24 cellular contexts compared by ENCODE assay signal in genomic region chr10:111175786-111176185, GRCh38.
"Had no signal": no experiment of that assay in that cellular context is flagged by ENCODE, and none has a peak within 500 bp of the region (broad histone marks: within the 10 kb centered on the region; RNA-seq: fewer than 3 reads in every experiment).

No MANE protein-coding gene starts in this region.

- H3K27ac Mint-ChIP-seq: activated naive CD8-positive, alpha-beta T cell; activated T-helper 1 cell treated with anti-CD3 and anti-CD28 coated beads, Interleukin-12 subunit alpha, Interleukin-12 subunit beta, Interleukin-2, Interleukin-4 antibody, amounts not matched to agents 30 ng/mL and 10 ng/mL and 1 ng/mL, durations not matched to agents 14 hours and 24 hours and 36 hours; effector memory CD8-positive, alpha-beta T cell; mesothelial cell of epicardium; progenitor cell of endocrine pancreas; stimulated activated naive CD8-positive, alpha-beta T cell treated with anti-CD3 and anti-CD28 coated beads, Interleukin-15, amount 100 ng/mL, for 72 hours had no signal

- H3K27ac ChIP-seq: suprapubic skin, transverse colon, vagina, WERI-Rb-1 had no signal

- H3K4me1 Mint-ChIP-seq: mesothelial cell of epicardium, neural crest cell had no signal

- DNase-seq: activated CD4-positive, alpha-beta T cell treated with anti-CD3 and anti-CD28 coated beads for 1 hour; activated CD4-positive, alpha-beta T cell treated with anti-CD3 and anti-CD28 coated beads, Interleukin-2, amount 50 U/mL, for 4 hours; activated gamma-delta T cell treated with Interleukin-2 at 50 U/mL for 16 hours; activated T-cell treated with anti-CD3 and anti-CD28 coated beads for 4 hours; effector memory CD8-positive, alpha-beta T cell; foreskin fibroblast; hippocampal formation; islet precursor cell; right cardiac atrium; small intestine; stimulated activated CD4-positive, alpha-beta T cell treated with anti-CD3 and anti-CD28 coated beads, Interleukin-15, amount 100 ng/mL, for 24 hours; stimulated activated CD4-positive, alpha-beta T cell treated with anti-CD3 and anti-CD28 coated beads, Interleukin-2, amount 100 ng/mL, for 48 hours; stimulated activated naive CD8-positive, alpha-beta T cell treated with anti-CD3 and anti-CD28 coated beads, Interleukin-15, amount 100 ng/mL, for 72 hours; T1000; transverse colon; WERI-Rb-1 had no signal

- H3K36me3 ChIP-seq: suprapubic skin, transverse colon, vagina, WERI-Rb-1 had no signal

- H3K27me3 ChIP-seq: suprapubic skin, transverse colon, vagina had no signal

- ATAC-seq: effector memory CD8-positive, alpha-beta T cell; right cardiac atrium; stimulated activated naive CD8-positive, alpha-beta T cell treated with anti-CD3 and anti-CD28 coated beads, Interleukin-15, amount 100 ng/mL, for 72 hours had no signal

- H3K4me3 ChIP-seq: lung, suprapubic skin, transverse colon, vagina had no signal

- H3K4me3 Mint-ChIP-seq: activated naive CD8-positive, alpha-beta T cell; activated T-helper 1 cell treated with anti-CD3 and anti-CD28 coated beads, Interleukin-12 subunit alpha, Interleukin-12 subunit beta, Interleukin-2, Interleukin-4 antibody, amounts not matched to agents 30 ng/mL and 10 ng/mL and 1 ng/mL, durations not matched to agents 14 hours and 24 hours and 36 hours; effector memory CD8-positive, alpha-beta T cell; mesothelial cell of epicardium; neural crest cell; stimulated activated naive CD8-positive, alpha-beta T cell treated with anti-CD3 and anti-CD28 coated beads, Interleukin-15, amount 100 ng/mL, for 72 hours had no signal

- H3K9me3 ChIP-seq: suprapubic skin, transverse colon, vagina had no signal

- H3K9me3 Mint-ChIP-seq: activated T-helper 1 cell treated with anti-CD3 and anti-CD28 coated beads, Interleukin-12 subunit alpha, Interleukin-12 subunit beta, Interleukin-2, Interleukin-4 antibody, amounts not matched to agents 30 ng/mL and 10 ng/mL and 1 ng/mL, durations not matched to agents 14 hours and 24 hours and 36 hours; effector memory CD8-positive, alpha-beta T cell; stimulated activated naive CD8-positive, alpha-beta T cell treated with anti-CD3 and anti-CD28 coated beads, Interleukin-15, amount 100 ng/mL, for 72 hours had no signal

- H3K36me3 Mint-ChIP-seq: activated naive CD8-positive, alpha-beta T cell; mesothelial cell of epicardium had no signal

- H3K27me3 Mint-ChIP-seq: stimulated activated naive CD8-positive, alpha-beta T cell treated with anti-CD3 and anti-CD28 coated beads, Interleukin-15, amount 100 ng/mL, for 72 hours had no signal

- H3K4me1 ChIP-seq: suprapubic skin, transverse colon, vagina had no signal
